ENCODE assay signal across 24 cellular contexts in the genomic region with DNA sequence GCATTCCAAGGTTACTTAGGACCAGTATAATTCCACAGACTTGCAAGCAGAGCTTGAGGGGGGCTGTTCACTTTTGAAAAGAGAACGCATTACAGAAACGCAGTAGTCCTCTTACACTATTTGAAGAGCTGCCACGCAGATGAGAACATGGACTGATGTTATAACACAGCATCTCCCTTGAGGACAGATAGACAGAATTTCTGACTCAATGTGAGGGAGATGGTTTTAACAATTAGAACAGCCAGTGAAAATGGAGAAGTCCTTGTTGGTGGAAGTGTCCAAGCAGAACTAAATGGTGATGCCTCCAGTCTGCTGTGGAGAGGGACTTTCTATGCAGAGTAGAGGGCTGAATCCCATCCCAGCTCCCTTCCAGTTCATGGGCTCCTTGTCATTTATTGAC.
A peak's percentile ranks its signal among the peaks of the same experiment; 100 is the strongest.
DNase-seq lines count a peak whose midpoint lies in the region; ATAC-seq, FAIRE-seq and TF ChIP-seq lines count a peak whose summit lies in the region.
"Had no signal": no experiment of that assay in that cellular context is flagged by ENCODE, and none has a peak within 500 bp of the region (broad histone marks: within the 10 kb centered on the region; RNA-seq: fewer than 3 reads in every experiment).

No MANE protein-coding gene starts in this region.

- CTCF ChIA-PET in K562 (lab: Yijun Ruan, JAX; ENCODE audit: low intra/inter-chr PET ratio) = no interaction called here

- H3K9ac ChIP-seq in K562 (ENCODE audit: insufficient read depth in 1 of 2, low read depth in 2 of 2, low read length in 2 of 2) = peak overlapping the region in 1 of 2 experiments; percentile 59; a peak in 1 of 4 replicates
- H3K9ac ChIP-seq: SK-N-SH had no signal

- intact Hi-C loops in Right ventricle myocardium superior (cut with DNase I) (no loop called here), cardiac septum (cut with DNase I) (no loop called here), K562 (cut with micrococcal nuclease) (no loop called here), sciatic nerve (cut with DNase I) (no loop called here)

- TF ChIP-seq RAD21 in K562 (CRISPR knock-in tag; conservative IDR thresholded peaks at IDR 0.05 in 1 of 2, IDR thresholded peaks at IDR 0.05 in 1 of 2) = no peak

- H3K27ac ChIP-seq in K562 (ENCODE audit: extremely low read depth, low read depth, low read length) = no peak overlapping the region

- in situ Hi-C loops in K562 (cut with MboI) = no loop called here

- H3K4me3 Mint-ChIP-seq in activated T-cell treated with anti-CD3 and anti-CD28 coated beads, Interleukin-2, amount 50 U/mL, for 4 hours = no peak overlapping the region
- H3K4me3 Mint-ChIP-seq: CD4-positive, alpha-beta memory T cell had no signal

- POLR2A ChIA-PET in K562 (lab: Yijun Ruan, JAX) = interaction anchor here (0.6 to 2.1 kb wide), 6 partner anchors 8 to 47 kb away, joined by 3 to 7 read pairs (median 3); no protein-coding TSS in a partner anchor

- peaks cover 50% of the 10 kb centered on the region for H3K79me2 ChIP-seq in K562 (ENCODE audit: control insufficient read depth, insufficient read depth, low read length)

- no peaks in the 10 kb centered on the region for H3K9me3 ChIP-seq in K562 (replicated peaks; ENCODE audit: control insufficient read depth, insufficient read depth, low read depth, low read length)
- H3K9me3 ChIP-seq: SK-N-SH had no signal

- no peaks in the 10 kb centered on the region for H3K9me3 Mint-ChIP-seq in activated T-cell treated with anti-CD3 and anti-CD28 coated beads, Interleukin-2, amount 50 U/mL, for 4 hours
- H3K9me3 Mint-ChIP-seq: CD4-positive, alpha-beta memory T cell had no signal

- H2AFZ ChIP-seq in K562 (ENCODE audit: low read depth, low read length) = no peak overlapping the region

- H3K4me3 ChIP-seq in K562 = no peak overlapping the region

- no peak for TF ChIP-seq CTCF in K562 (IDR thresholded peaks at IDR 0.05 in 2 of 3, conservative IDR thresholded peaks at IDR 0.05 in 1 of 3; ENCODE audit: insufficient read depth in 2 of 3, low read depth in 1 of 3, low read length in 3 of 3)

- no peak overlapping the region for H3K4me2 ChIP-seq in K562 (ENCODE audit: insufficient read depth, low read length)
- H3K4me2 ChIP-seq: SK-N-SH had no signal

- H3K36me3 ChIP-seq in K562 (ENCODE audit: control insufficient read depth, insufficient read depth, low read length) = peaks cover 98% of the 10 kb centered on the region

- no peaks in the 10 kb centered on the region for H3K27me3 ChIP-seq in K562 (ENCODE audit: control insufficient read depth in 2 of 2, insufficient read depth in 2 of 2, low read length in 2 of 2)

- DNase-seq in Right ventricle myocardium superior = no peak
- no peak for DNase-seq in cardiac septum (ENCODE audit: low spot score)
- DNase-seq in K562 (ENCODE audit: extremely low read depth in 1 of 4, low spot score in 3 of 4) = no peak
- DNase-seq in sciatic nerve (ENCODE audit: low spot score) = no peak
- no peak for DNase-seq in erythroblast (lab: John Stamatoyannopoulos, UW)
- no peak for DNase-seq in H54 (ENCODE audit: insufficient read length, low spot score)
- DNase-seq in activated T-cell treated with anti-CD3 and anti-CD28 coated beads, Interleukin-2, amount 50 U/mL, for 4 hours = no peak
- DNase-seq: 8988T; ACHN; CD4-positive, alpha-beta memory T cell; DMS 273 treated with DMSO at 0.1 percent for 48 hours; DMS79 treated with DMSO at 0.1 percent for 48 hours; NCI-H1105; NCI-H1436 treated with DMSO at 0.1 percent for 48 hours; NCI-H1930; NCI-H2107; NCI-H524 treated with DMSO at 0.1 percent for 48 hours; NCI-H774; SK-N-SH; SW 1271 had no signal

- H3K4me1 ChIP-seq in K562 (replicated peaks in 1 of 2; ENCODE audit: control insufficient read depth in 2 of 2, insufficient read depth in 2 of 2, low read length in 2 of 2) = peaks cover 3 to 12% of the 10 kb centered on the region in 2 experiments; a peak in 4 of 5 replicates

- TF ChIP-seq EP300 in K562 (IDR thresholded peaks at IDR 0.05; ENCODE audit: low read length) = no peak

- TF ChIP-seq POLR2A in K562 (conservative IDR thresholded peaks at IDR 0.05) (no peak), erythroblast (IDR thresholded peaks at IDR 0.05; ENCODE audit: low read length) (no peak), H54 (IDR thresholded peaks at IDR 0.05; ENCODE audit: low read depth, low read length) (no peak)

- no peaks in the 10 kb centered on the region for H3K9me1 ChIP-seq in K562 (ENCODE audit: control insufficient read depth, insufficient read depth, low read length)

- H3K4me1 Mint-ChIP-seq in activated T-cell treated with anti-CD3 and anti-CD28 coated beads, Interleukin-2, amount 50 U/mL, for 4 hours (ENCODE audit: low read depth) = peaks cover 5% of the 10 kb centered on the region

- no peak for FAIRE-seq in K562 (lab: Jason Lieb, UNC)
- no peak for FAIRE-seq in H54 (lab: Jason Lieb, UNC)
- FAIRE-seq: GM19239, H1, HepG2, RCC 7860 had no signal

- H3K36me3 Mint-ChIP-seq in activated T-cell treated with anti-CD3 and anti-CD28 coated beads, Interleukin-2, amount 50 U/mL, for 4 hours (ENCODE audit: insufficient read depth) = peaks cover 31% of the 10 kb centered on the region

- 80% methylated on average over 3 of the region's 3 CpGs for WGBS in K562 (ENCODE audit: insufficient coverage, low coverage, missing lambda C conversion rate)

- no TSS peak for BruUV-seq in K562 (replicated peaks; lab: Mats Ljungman, UMichigan)

- no peaks in the 10 kb centered on the region for H4K20me1 ChIP-seq in K562 (replicated peaks; ENCODE audit: control insufficient read depth, insufficient read depth, low read length)

- peak; percentile 23 for ATAC-seq in Right ventricle myocardium superior (ENCODE audit: poor library complexity)
- ATAC-seq in K562 = no peak
- peak; percentile 20 for ATAC-seq in sciatic nerve
- ATAC-seq in activated T-cell treated with anti-CD3 and anti-CD28 coated beads, Interleukin-2, amount 50 U/mL, for 4 hours = no peak
- ATAC-seq: HepG2 had no signal

- no peaks in the 10 kb centered on the region for H3K27me3 Mint-ChIP-seq in activated T-cell treated with anti-CD3 and anti-CD28 coated beads, Interleukin-2, amount 50 U/mL, for 4 hours (ENCODE audit: low read depth)
- H3K27me3 Mint-ChIP-seq: CD4-positive, alpha-beta memory T cell had no signal

TF ChIP-seq in K562, 482 proteins besides CTCF, POLR2A, EP300 and RAD21:
- no peak for TF ChIP-seq NFIC (IDR thresholded peaks at IDR 0.05)
- TF ChIP-seq SPI1 (IDR thresholded peaks at IDR 0.05; ENCODE audit: borderline replicate concordance, low read depth, low read length) = 0 out of 2 replicates have a peak, but pooled peaks have one; percentile 6

Comparison
In these comparisons a context has a peak if more than half of its experiments do, and no peak if none do; other contexts are left out.
1. ATAC-seq: peak in Right ventricle myocardium superior (single experiment) and sciatic nerve (single experiment); none in K562 (single experiment) and activated T-cell treated with anti-CD3 and anti-CD28 coated beads, Interleukin-2, amount 50 U/mL, for 4 hours (0 of 2).